ENCODE assay signal across 25 cellular contexts in genomic region chr1:14806772-14807171, GRCh38.
"Had no signal": no experiment of that assay in that cellular context is flagged by ENCODE, and none has a peak within 500 bp of the region (broad histone marks: within the 10 kb centered on the region; RNA-seq: fewer than 3 reads in every experiment).

No MANE protein-coding gene starts in this region.

- FAIRE-seq: colon, endothelial cell of umbilical vein, frontal cortex, kidney had no signal

- H3K27me3 Mint-ChIP-seq: naive B cell had no signal

- H3K4me1 Mint-ChIP-seq: naive thymus-derived CD8-positive, alpha-beta T cell had no signal

- H3K36me3 Mint-ChIP-seq: immature natural killer cell had no signal

- H3K27ac ChIP-seq: coronary artery, dorsolateral prefrontal cortex, esophagus muscularis mucosa, foreskin keratinocyte, gastroesophageal sphincter, heart left ventricle, hepatocyte, lower lobe of right lung had no signal

- H2AFZ ChIP-seq: hepatocyte had no signal

- H3K79me2 ChIP-seq: hepatocyte had no signal

- H3K27me3 ChIP-seq: dorsolateral prefrontal cortex, esophagus muscularis mucosa, gastroesophageal sphincter, hepatocyte had no signal

- H3K4me3 Mint-ChIP-seq: immature natural killer cell; naive thymus-derived CD8-positive, alpha-beta T cell had no signal

- H3K36me3 ChIP-seq: esophagus muscularis mucosa, gastroesophageal sphincter, heart left ventricle, lower lobe of right lung had no signal

- H3K4me1 ChIP-seq: esophagus muscularis mucosa, foreskin keratinocyte, gastroesophageal sphincter, heart left ventricle, lower lobe of right lung had no signal

- H3K27ac Mint-ChIP-seq: immature natural killer cell; naive B cell; naive thymus-derived CD8-positive, alpha-beta T cell had no signal

- ATAC-seq: foreskin keratinocyte; gastroesophageal sphincter; heart left ventricle; left colon; left lobe of liver; left ventricle myocardium superior; lower lobe of right lung; naive thymus-derived CD8-positive, alpha-beta T cell had no signal

- DNase-seq: dermis blood vessel endothelial cell; dorsolateral prefrontal cortex; effector CD4-positive, alpha-beta T cell; effector memory CD4-positive, alpha-beta T cell; foreskin keratinocyte; heart left ventricle; hypothalamus; immature natural killer cell; islet precursor cell; kidney; kidney glomerular epithelial cell; left colon; left ventricle myocardium superior; lower lobe of right lung; midbrain; naive B cell; naive thymus-derived CD8-positive, alpha-beta T cell had no signal

- H3K4me3 ChIP-seq: coronary artery, dorsolateral prefrontal cortex, esophagus muscularis mucosa, gastroesophageal sphincter, heart left ventricle, hepatocyte, lower lobe of right lung had no signal

- H3K4me2 ChIP-seq: hepatocyte had no signal
